ENCODE assay signal across 19 cellular contexts in the genomic region with DNA sequence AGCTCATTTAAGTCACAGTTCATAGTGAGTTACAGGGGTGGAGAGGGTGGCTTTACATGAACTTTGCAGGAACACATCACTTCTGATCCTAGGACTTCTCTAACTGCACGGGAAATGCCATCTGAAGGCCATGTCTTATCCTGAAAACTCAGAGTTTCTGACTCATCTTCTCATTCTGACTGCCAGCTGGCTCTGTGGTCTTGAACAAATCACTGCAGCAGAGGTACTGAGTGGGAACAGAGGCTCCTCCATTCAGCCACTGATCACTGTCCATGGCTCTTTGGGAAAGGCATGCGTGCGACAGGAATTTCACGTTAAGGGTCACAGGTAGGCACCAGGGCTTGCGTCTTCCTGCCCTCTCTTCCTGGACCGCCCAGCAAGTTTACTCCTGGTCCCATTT.
DNase-seq lines count a peak whose midpoint lies in the region; TF ChIP-seq lines count a peak whose summit lies in the region.
"Had no signal": no experiment of that assay in that cellular context is flagged by ENCODE, and none has a peak within 500 bp of the region (broad histone marks: within the 10 kb centered on the region; RNA-seq: fewer than 3 reads in every experiment).

No MANE protein-coding gene starts in this region.

- no peaks in the 10 kb centered on the region for H3K36me3 Mint-ChIP-seq in activated T-cell treated with anti-CD3 and anti-CD28 coated beads, Interleukin-2, amount 50 U/mL, for 24 hours (ENCODE audit: low read depth)
- peaks cover 3% of the 10 kb centered on the region for H3K36me3 Mint-ChIP-seq in mesothelial cell of epicardium

- H3K27ac Mint-ChIP-seq in activated T-cell treated with anti-CD3 and anti-CD28 coated beads, Interleukin-2, amount 50 U/mL, for 24 hours: no peak overlapping the region
- no peak overlapping the region for H3K27ac Mint-ChIP-seq in mesothelial cell of epicardium
- H3K27ac Mint-ChIP-seq: CD4-positive, alpha-beta memory T cell had no signal

- no peak overlapping the region for H3K4me3 ChIP-seq in astrocyte of the spinal cord (ENCODE audit: low read depth, low read length)
- no peak overlapping the region for H3K4me3 ChIP-seq in foreskin fibroblast (ENCODE audit: low read depth in 1 of 2, low read length in 2 of 2)
- H3K4me3 ChIP-seq: dorsolateral prefrontal cortex, upper lobe of right lung had no signal

- no peaks in the 10 kb centered on the region for H3K27me3 Mint-ChIP-seq in activated T-cell treated with anti-CD3 and anti-CD28 coated beads, Interleukin-2, amount 50 U/mL, for 24 hours
- no peaks in the 10 kb centered on the region for H3K27me3 Mint-ChIP-seq in mesothelial cell of epicardium (ENCODE audit: low read depth)
- H3K27me3 Mint-ChIP-seq: CD4-positive, alpha-beta memory T cell had no signal

- peaks cover 2% of the 10 kb centered on the region for H3K4me1 Mint-ChIP-seq in activated T-cell treated with anti-CD3 and anti-CD28 coated beads, Interleukin-2, amount 50 U/mL, for 24 hours (ENCODE audit: low read depth)
- H3K4me1 Mint-ChIP-seq in mesothelial cell of epicardium: peaks cover 7% of the 10 kb centered on the region

- peak; percentile 81 for DNase-seq in AG08395 (ENCODE audit: low spot score)
- peak; percentile 79 for DNase-seq in LHCN-M2 (ENCODE audit: low read depth)
- DNase-seq in astrocyte of the spinal cord (ENCODE audit: low read depth, low spot score): peak; percentile 43
- DNase-seq in foreskin fibroblast: peak; percentile 61 to 69
- no peak for DNase-seq in activated T-cell treated with anti-CD3 and anti-CD28 coated beads, Interleukin-2, amount 50 U/mL, for 24 hours
- no peak for DNase-seq in NCI-H748 (lab: John Stamatoyannopoulos, UW; ENCODE audit: unreplicated experiment)
- no peak for DNase-seq in T-helper 9 cell
- no peak for DNase-seq in mesothelial cell of epicardium (ENCODE audit: low spot score in 2 of 2, unreplicated experiment in 2 of 2)
- DNase-seq: activated naive CD4-positive, alpha-beta T cell; CD4-positive, alpha-beta memory T cell; dorsolateral prefrontal cortex; left cardiac atrium; NCI-H187 treated with DMSO at 0.1 percent for 48 hours; NCI-H446; retina; SHP77 treated with DMSO at 0.1 percent for 48 hours; stimulated activated naive CD8-positive, alpha-beta T cell treated with anti-CD3 and anti-CD28 coated beads, Interleukin-15, Interleukin-2, amounts not matched to agents 100 U/mL and 50 U/mL, for 24 hours; T-helper 2 cell; upper lobe of right lung had no signal

- H3K4me3 Mint-ChIP-seq in activated T-cell treated with anti-CD3 and anti-CD28 coated beads, Interleukin-2, amount 50 U/mL, for 24 hours: no peak overlapping the region
- no peak overlapping the region for H3K4me3 Mint-ChIP-seq in mesothelial cell of epicardium
- H3K4me3 Mint-ChIP-seq: CD4-positive, alpha-beta memory T cell had no signal

- no peaks in the 10 kb centered on the region for H3K9me3 Mint-ChIP-seq in activated T-cell treated with anti-CD3 and anti-CD28 coated beads, Interleukin-2, amount 50 U/mL, for 24 hours
- H3K9me3 Mint-ChIP-seq in mesothelial cell of epicardium: no peaks in the 10 kb centered on the region
- H3K9me3 Mint-ChIP-seq: CD4-positive, alpha-beta memory T cell had no signal

- TF ChIP-seq CTCF in astrocyte of the spinal cord (IDR thresholded peaks at IDR 0.05; ENCODE audit: low read depth, low read length): no peak
- no peak for TF ChIP-seq CTCF in foreskin fibroblast (IDR thresholded peaks at IDR 0.05; ENCODE audit: low read depth, low read length)
- TF ChIP-seq CTCF in mesothelial cell of epicardium (IDR thresholded peaks at IDR 0.05; ENCODE audit: unreplicated experiment): no peak

- in situ Hi-C loops in astrocyte of the spinal cord (cut with HindIII; ENCODE audit: low sequenced_read_pairs): no loop called here

Comparison
In these comparisons a context has a peak if more than half of its experiments do, and no peak if none do; other contexts are left out.
1. DNase-seq: peak in AG08395 (single experiment), LHCN-M2 (single experiment), astrocyte of the spinal cord (single experiment) and foreskin fibroblast (2 of 2); none in activated T-cell treated with anti-CD3 and anti-CD28 coated beads, Interleukin-2, amount 50 U/mL, for 24 hours (single experiment), NCI-H748 (single experiment), T-helper 9 cell (single experiment) and mesothelial cell of epicardium (0 of 2).